In genomic region chr4:70902577-70903281, GRCh38 we compare ENCODE assay signal across 8 cellular contexts. TPM values are rescaled to one million over a fixed set of nuclear protein-coding genes. Genes with fewer than 3 reads are reported as not detected.
DNase-seq lines count a peak whose midpoint lies in the region; ATAC-seq, FAIRE-seq and TF ChIP-seq lines count a peak whose summit lies in the region.

No MANE protein-coding gene starts in this region.

- H3K27me3 Mint-ChIP-seq in IgD-negative memory B cell (no peaks in the 10 kb centered on the region), neural progenitor cell (ENCODE audit: insufficient read depth, low read depth) (peaks cover 2% of the 10 kb centered on the region)
- H3K27me3 Mint-ChIP-seq in activated CD8-positive, alpha-beta T cell treated with anti-CD3 and anti-CD28 coated beads, Interleukin-2, amount 10 ng/mL, durations not matched to agents 7 days and 5 days (ENCODE audit: low read depth), result no peaks in the 10 kb centered on the region

- no peaks in the 10 kb centered on the region for H3K9me3 ChIP-seq in neural progenitor cell (ENCODE audit: low read depth)

- peak overlapping the region; percentile 72 for H3K27ac ChIP-seq in neural progenitor cell

- peaks cover 9% of the 10 kb centered on the region for H3K4me1 ChIP-seq in neural progenitor cell

- H3K9me3 Mint-ChIP-seq in IgD-negative memory B cell (no peaks in the 10 kb centered on the region), neural progenitor cell (peaks cover 3% of the 10 kb centered on the region)
- no peaks in the 10 kb centered on the region for H3K9me3 Mint-ChIP-seq in activated CD8-positive, alpha-beta T cell treated with anti-CD3 and anti-CD28 coated beads, Interleukin-2, amount 10 ng/mL, durations not matched to agents 7 days and 5 days (ENCODE audit: insufficient read depth)

- no peak for FAIRE-seq in RCC 7860 (lab: Jason Lieb, UNC)

- H3K4me1 Mint-ChIP-seq in IgD-negative memory B cell (peaks cover 13 to 19% (median 16%) of the 10 kb centered on the region in 3 donors), neural progenitor cell (peaks cover 13% of the 10 kb centered on the region)
- H3K4me1 Mint-ChIP-seq in activated CD8-positive, alpha-beta T cell treated with anti-CD3 and anti-CD28 coated beads, Interleukin-2, amount 10 ng/mL, durations not matched to agents 7 days and 5 days (ENCODE audit: low read depth), result peaks cover 23% of the 10 kb centered on the region

- CTCF ChIA-PET in activated CD8-positive, alpha-beta T cell treated with anti-CD3 and anti-CD28 coated beads, Interleukin-2, amount 10 ng/mL, durations not matched to agents 7 days and 5 days (lab: Charles Lee), result interaction anchor here (0.6 to 2.1 kb wide), 13 partner anchors 9 to 251 kb away, joined by 3 to 9 read pairs (median 5); no protein-coding TSS in a partner anchor

- peak overlapping the region; percentile 89 for H3K4me3 ChIP-seq in neural progenitor cell

- peak overlapping the region; percentile 91 for H3K4me2 ChIP-seq in neural progenitor cell

- peak; percentile 9 for DNase-seq in NCI-H2171 treated with DMSO at 0.1 percent for 48 hours (lab: John Stamatoyannopoulos, UW)
- no peak for DNase-seq in NCI-H2171 (lab: John Stamatoyannopoulos, UW)
- no peak for DNase-seq in activated CD8-positive, alpha-beta T cell treated with anti-CD3 and anti-CD28 coated beads, Interleukin-2, amount 10 ng/mL, durations not matched to agents 7 days and 5 days
- DNase-seq in foreskin melanocyte, result peak; percentile 19
- DNase-seq in neural progenitor cell (ENCODE audit: low spot score), result no peak
- DNase-seq in RCC 7860 (ENCODE audit: low spot score), result no peak

- peak; percentile 36 for ATAC-seq in GM21786 (IDR thresholded peaks at IDR 0.05; ENCODE audit: unreplicated experiment)
- peak; percentile 64 for ATAC-seq in activated CD8-positive, alpha-beta T cell treated with anti-CD3 and anti-CD28 coated beads, Interleukin-2, amount 10 ng/mL, durations not matched to agents 7 days and 5 days

- H2AFZ ChIP-seq in neural progenitor cell (replicated peaks), result peak overlapping the region; percentile 93

- no peaks in the 10 kb centered on the region for H3K27me3 ChIP-seq in neural progenitor cell

- TF ChIP-seq CTCF in neural progenitor cell (IDR thresholded peaks at IDR 0.05), result no peak

- POLR2A ChIA-PET in activated CD8-positive, alpha-beta T cell treated with anti-CD3 and anti-CD28 coated beads, Interleukin-2, amount 10 ng/mL, durations not matched to agents 7 days and 5 days (lab: Charles Lee), result interaction anchor here (0.8 to 1.9 kb wide), 3 partner anchors 64 to 168 kb away, joined by 3 to 12 read pairs (median 4); partner anchors contain the start of gene GRSF1

- peak overlapping the region; percentile 84 for H3K9ac ChIP-seq in neural progenitor cell

- peaks cover 6% of the 10 kb centered on the region for H3K36me3 ChIP-seq in neural progenitor cell

- H3K4me3 Mint-ChIP-seq in IgD-negative memory B cell, result peak overlapping the region; percentile 90 to 99 (median 96)
- peak overlapping the region; percentile 98 for H3K4me3 Mint-ChIP-seq in activated CD8-positive, alpha-beta T cell treated with anti-CD3 and anti-CD28 coated beads, Interleukin-2, amount 10 ng/mL, durations not matched to agents 7 days and 5 days
- peak overlapping the region; percentile 100 for H3K4me3 Mint-ChIP-seq in neural progenitor cell

- peaks cover 20% of the 10 kb centered on the region for H4K20me1 ChIP-seq in neural progenitor cell (ENCODE audit: low read depth)

- peaks cover 51% of the 10 kb centered on the region for H3K79me2 ChIP-seq in neural progenitor cell (ENCODE audit: low read depth)

- H3K27ac Mint-ChIP-seq in IgD-negative memory B cell (peak overlapping the region in 2 of 3 donors; percentile 49 to 73), neural progenitor cell (peak overlapping the region; percentile 99)
- peak overlapping the region; percentile 94 for H3K27ac Mint-ChIP-seq in activated CD8-positive, alpha-beta T cell treated with anti-CD3 and anti-CD28 coated beads, Interleukin-2, amount 10 ng/mL, durations not matched to agents 7 days and 5 days

- H3F3A ChIP-seq in neural progenitor cell (ENCODE audit: low read depth), result peaks cover 5% of the 10 kb centered on the region

- H3K36me3 Mint-ChIP-seq in IgD-negative memory B cell (peaks cover 2% of the 10 kb centered on the region), neural progenitor cell (peaks cover 25% of the 10 kb centered on the region)
- peaks cover 19% of the 10 kb centered on the region for H3K36me3 Mint-ChIP-seq in activated CD8-positive, alpha-beta T cell treated with anti-CD3 and anti-CD28 coated beads, Interleukin-2, amount 10 ng/mL, durations not matched to agents 7 days and 5 days (ENCODE audit: low read depth)

RNA-seq across cellular contexts. Expression of gene MOB1B, which starts 0.6 kb away (rescaled TPM):
- polyA plus RNA-seq in IgD-negative memory B cell, result 0.88 TPM
- total RNA-seq in activated CD8-positive, alpha-beta T cell treated with anti-CD3 and anti-CD28 coated beads, Interleukin-2, amount 10 ng/mL, durations not matched to agents 7 days and 5 days, result 10 to 100 TPM; 15.3 to 16.4 TPM
- total RNA-seq in neural progenitor cell (ENCODE audit: low replicate concordance), result 18.9 and 30.6 TPM in 2 replicates

Comparison
In these comparisons a context has a peak if more than half of its experiments do, and no peak if none do; other contexts are left out.
1. DNase-seq: peak in NCI-H2171 treated with DMSO at 0.1 percent for 48 hours (single experiment) and foreskin melanocyte (single experiment); none in NCI-H2171 (single experiment), activated CD8-positive, alpha-beta T cell treated with anti-CD3 and anti-CD28 coated beads, Interleukin-2, amount 10 ng/mL, durations not matched to agents 7 days and 5 days (single experiment), neural progenitor cell (single experiment) and RCC 7860 (single experiment).
2. Peak in every context shown above with its lines, with median percentiles within 50 percentile points of each other: H3K27ac Mint-ChIP-seq and H3K4me3 Mint-ChIP-seq.